36 cellular contexts compared by ENCODE assay signal in the genomic region with DNA sequence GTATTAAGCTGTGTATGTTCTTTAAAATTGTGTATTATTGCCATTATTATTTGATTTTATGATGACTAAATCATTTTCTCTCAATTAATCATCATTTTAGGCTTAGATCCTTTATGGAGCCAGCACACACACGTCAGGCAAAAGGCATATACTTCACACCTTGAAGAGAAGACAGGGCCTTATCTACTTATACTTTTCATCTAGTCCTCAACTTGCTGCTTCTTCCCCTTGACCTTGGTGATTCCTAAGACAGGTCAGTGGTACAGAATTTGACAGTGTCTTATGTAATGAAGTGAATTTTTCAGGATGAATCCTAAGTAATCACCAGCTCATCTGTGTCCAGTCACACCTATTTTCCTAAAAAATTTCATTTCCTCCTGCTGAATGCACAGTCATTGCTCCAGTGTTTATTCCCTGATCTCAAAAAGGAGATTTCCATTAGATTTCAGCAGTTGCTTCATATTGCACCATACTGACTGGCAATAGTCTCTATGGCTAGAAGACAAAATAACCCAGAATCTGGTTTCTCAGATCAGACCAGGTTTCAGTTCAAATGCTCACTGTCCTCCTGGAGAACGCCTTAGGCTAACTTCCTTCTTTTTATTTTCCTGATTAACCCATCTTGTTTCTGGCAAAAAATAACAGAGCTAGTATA.
"Had no signal": no experiment of that assay in that cellular context is flagged by ENCODE, and none has a peak within 500 bp of the region (broad histone marks: within the 10 kb centered on the region; RNA-seq: fewer than 3 reads in every experiment).

No MANE protein-coding gene starts in this region.

- FAIRE-seq: endometrium, endothelial cell of umbilical vein, frontal cortex had no signal

- H3K36me3 ChIP-seq: adrenal gland, breast epithelium, WERI-Rb-1 had no signal

- ATAC-seq: activated CD4-positive, CD25-positive, alpha-beta regulatory T cell treated with anti-CD3 and anti-CD28 coated beads, Interleukin-2, amount 50 U/mL, for 24 hours; activated CD8-positive, alpha-beta memory T cell treated with anti-CD3 and anti-CD28 coated beads, Interleukin-2, amount 10 ng/mL, durations not matched to agents 7 days and 5 days; activated CD8-positive, alpha-beta T cell treated with anti-CD3 and anti-CD28 coated beads, Interleukin-2, amount 10 ng/mL, durations not matched to agents 7 days and 5 days; activated naive CD8-positive, alpha-beta T cell treated with anti-CD3 and anti-CD28 coated beads, Interleukin-2, amount 50 U/mL, for 24 hours; esophagus mucosa; T-helper 17 cell had no signal

- H3K36me3 Mint-ChIP-seq: activated CD4-positive, alpha-beta memory T cell treated with anti-CD3 and anti-CD28 coated beads for 36 hours; activated CD8-positive, alpha-beta memory T cell treated with anti-CD3 and anti-CD28 coated beads, Interleukin-2, amount 10 ng/mL, durations not matched to agents 7 days and 5 days; activated naive CD4-positive, alpha-beta T cell treated with anti-CD3 and anti-CD28 coated beads, Interleukin-2, amount 50 U/mL, for 24 hours; activated naive CD8-positive, alpha-beta T cell treated with anti-CD3 and anti-CD28 coated beads for 36 hours; brain had no signal

- H3K4me3 ChIP-seq: adrenal gland, breast epithelium had no signal

- H3K27ac ChIP-seq: adrenal gland, breast epithelium, WERI-Rb-1 had no signal

- H3K27me3 Mint-ChIP-seq: activated B cell treated with CpG ODN at 0.5 μM for 24 hours; activated CD4-positive, alpha-beta memory T cell treated with anti-CD3 and anti-CD28 coated beads for 36 hours; activated CD4-positive, alpha-beta T cell treated with anti-CD3 and anti-CD28 coated beads, Interleukin-2, amount 10 ng/mL, durations not matched to agents 24 days and 14 days; activated CD8-positive, alpha-beta memory T cell treated with anti-CD3 and anti-CD28 coated beads, Interleukin-2, amount 10 ng/mL, durations not matched to agents 7 days and 5 days; activated naive CD4-positive, alpha-beta T cell treated with anti-CD3 and anti-CD28 coated beads, Interleukin-2, amount 50 U/mL, for 24 hours; activated naive CD8-positive, alpha-beta T cell treated with anti-CD3 and anti-CD28 coated beads for 36 hours; activated naive CD8-positive, alpha-beta T cell treated with anti-CD3 and anti-CD28 coated beads, Interleukin-2, amount 50 U/mL, for 24 hours; brain; central memory CD8-positive, alpha-beta T cell; T-helper 17 cell had no signal

- H3K27ac Mint-ChIP-seq: activated B cell treated with CpG ODN at 0.5 μM for 24 hours; activated CD4-positive, alpha-beta memory T cell treated with anti-CD3 and anti-CD28 coated beads for 36 hours; activated CD4-positive, alpha-beta T cell treated with anti-CD3 and anti-CD28 coated beads, Interleukin-2, amount 10 ng/mL, durations not matched to agents 24 days and 14 days; activated CD8-positive, alpha-beta memory T cell treated with anti-CD3 and anti-CD28 coated beads, Interleukin-2, amount 10 ng/mL, durations not matched to agents 7 days and 5 days; activated CD8-positive, alpha-beta T cell treated with anti-CD3 and anti-CD28 coated beads, Interleukin-2, amount 10 ng/mL, durations not matched to agents 7 days and 5 days; activated naive CD4-positive, alpha-beta T cell treated with anti-CD3 and anti-CD28 coated beads for 36 hours; activated naive CD4-positive, alpha-beta T cell treated with anti-CD3 and anti-CD28 coated beads, Interleukin-2, amount 50 U/mL, for 24 hours; activated naive CD8-positive, alpha-beta T cell treated with anti-CD3 and anti-CD28 coated beads for 36 hours; activated naive CD8-positive, alpha-beta T cell treated with anti-CD3 and anti-CD28 coated beads, Interleukin-2, amount 50 U/mL, for 24 hours; activated T-helper 1 cell treated with anti-CD3 and anti-CD28 coated beads, Interleukin-12 subunit alpha, Interleukin-12 subunit beta, Interleukin-2, Interleukin-4 antibody, amounts not matched to agents 30 ng/mL and 10 ng/mL and 1 ng/mL, durations not matched to agents 14 hours and 24 hours and 36 hours; activated T-helper 2 cell treated with anti-CD3 and anti-CD28 coated beads, Interferon-gamma antibody, Interleukin-2, Interleukin-4, amounts not matched to agents 10 μg/mL and 5 μg/mL and 100 μg/mL, durations not matched to agents 14 hours and 24 hours and 36 hours; T-helper 17 cell; T-helper 2 cell treated with Interferon-gamma antibody and Interleukin-4, amounts not matched to agents 5 μg/mL and 100 μg/mL, for 36 hours had no signal

- H3K9me3 ChIP-seq: adrenal gland, breast epithelium had no signal

- H3K9me3 Mint-ChIP-seq: activated B cell treated with CpG ODN at 0.5 μM for 24 hours; activated CD4-positive, alpha-beta T cell treated with anti-CD3 and anti-CD28 coated beads, Interleukin-2, amount 10 ng/mL, durations not matched to agents 24 days and 14 days; activated naive CD4-positive, alpha-beta T cell treated with anti-CD3 and anti-CD28 coated beads for 36 hours; activated naive CD4-positive, alpha-beta T cell treated with anti-CD3 and anti-CD28 coated beads, Interleukin-2, amount 50 U/mL, for 24 hours; activated T-helper 1 cell treated with anti-CD3 and anti-CD28 coated beads, Interleukin-12 subunit alpha, Interleukin-12 subunit beta, Interleukin-2, Interleukin-4 antibody, amounts not matched to agents 30 ng/mL and 10 ng/mL and 1 ng/mL, durations not matched to agents 14 hours and 24 hours and 36 hours; activated T-helper 2 cell treated with anti-CD3 and anti-CD28 coated beads, Interferon-gamma antibody, Interleukin-2, Interleukin-4, amounts not matched to agents 10 μg/mL and 5 μg/mL and 100 μg/mL, durations not matched to agents 14 hours and 24 hours and 36 hours; brain; central memory CD8-positive, alpha-beta T cell; T-helper 2 cell treated with Interferon-gamma antibody and Interleukin-4, amounts not matched to agents 5 μg/mL and 100 μg/mL, for 36 hours had no signal

- H3K4me3 Mint-ChIP-seq: activated B cell treated with CpG ODN at 0.5 μM for 24 hours; activated CD4-positive, alpha-beta memory T cell treated with anti-CD3 and anti-CD28 coated beads for 36 hours; activated CD4-positive, alpha-beta T cell treated with anti-CD3 and anti-CD28 coated beads, Interleukin-2, amount 10 ng/mL, durations not matched to agents 24 days and 14 days; activated CD8-positive, alpha-beta memory T cell treated with anti-CD3 and anti-CD28 coated beads, Interleukin-2, amount 10 ng/mL, durations not matched to agents 7 days and 5 days; activated CD8-positive, alpha-beta T cell treated with anti-CD3 and anti-CD28 coated beads, Interleukin-2, amount 10 ng/mL, durations not matched to agents 7 days and 5 days; activated naive CD4-positive, alpha-beta T cell treated with anti-CD3 and anti-CD28 coated beads for 36 hours; activated naive CD4-positive, alpha-beta T cell treated with anti-CD3 and anti-CD28 coated beads, Interleukin-2, amount 50 U/mL, for 24 hours; activated naive CD8-positive, alpha-beta T cell treated with anti-CD3 and anti-CD28 coated beads for 36 hours; activated naive CD8-positive, alpha-beta T cell treated with anti-CD3 and anti-CD28 coated beads, Interleukin-2, amount 50 U/mL, for 24 hours; activated T-helper 1 cell treated with anti-CD3 and anti-CD28 coated beads, Interleukin-12 subunit alpha, Interleukin-12 subunit beta, Interleukin-2, Interleukin-4 antibody, amounts not matched to agents 30 ng/mL and 10 ng/mL and 1 ng/mL, durations not matched to agents 14 hours and 24 hours and 36 hours; brain; central memory CD8-positive, alpha-beta T cell; T-helper 17 cell; T-helper 2 cell treated with Interferon-gamma antibody and Interleukin-4, amounts not matched to agents 5 μg/mL and 100 μg/mL, for 36 hours had no signal

- H3K4me1 ChIP-seq: adrenal gland, breast epithelium had no signal

- H3K4me1 Mint-ChIP-seq: activated B cell treated with CpG ODN at 0.5 μM for 24 hours; activated CD4-positive, alpha-beta T cell treated with anti-CD3 and anti-CD28 coated beads, Interleukin-2, amount 10 ng/mL, durations not matched to agents 24 days and 14 days; activated CD8-positive, alpha-beta memory T cell treated with anti-CD3 and anti-CD28 coated beads, Interleukin-2, amount 10 ng/mL, durations not matched to agents 7 days and 5 days; activated naive CD4-positive, alpha-beta T cell treated with anti-CD3 and anti-CD28 coated beads, Interleukin-2, amount 50 U/mL, for 24 hours; activated naive CD8-positive, alpha-beta T cell treated with anti-CD3 and anti-CD28 coated beads for 36 hours; activated naive CD8-positive, alpha-beta T cell treated with anti-CD3 and anti-CD28 coated beads, Interleukin-2, amount 50 U/mL, for 24 hours; brain; central memory CD8-positive, alpha-beta T cell; T-helper 17 cell had no signal

- H3K27me3 ChIP-seq: adrenal gland, breast epithelium had no signal

- DNase-seq: activated B cell treated with CpG ODN at 0.5 μM for 24 hours; activated CD4-positive, alpha-beta memory T cell treated with anti-CD3 and anti-CD28 coated beads for 36 hours; activated CD4-positive, alpha-beta T cell treated with anti-CD3 and anti-CD28 coated beads, Interleukin-2, amount 10 ng/mL, durations not matched to agents 24 days and 14 days; activated CD8-positive, alpha-beta memory T cell treated with anti-CD3 and anti-CD28 coated beads, Interleukin-2, amount 10 ng/mL, durations not matched to agents 7 days and 5 days; activated CD8-positive, alpha-beta memory T cell treated with anti-CD3 and anti-CD28 coated beads, Interleukin-2, amount 50 U/mL, for 4 hours; activated CD8-positive, alpha-beta T cell treated with anti-CD3 and anti-CD28 coated beads, Interleukin-2, amount 10 ng/mL, durations not matched to agents 7 days and 5 days; activated effector memory CD4-positive, alpha-beta T cell treated with anti-CD3 and anti-CD28 coated beads, Interleukin-2, amount 50 U/mL, for 16 hours; activated naive CD4-positive, alpha-beta T cell treated with anti-CD3 and anti-CD28 coated beads for 36 hours; activated naive CD8-positive, alpha-beta T cell treated with anti-CD3 and anti-CD28 coated beads for 36 hours; activated naive CD8-positive, alpha-beta T cell treated with anti-CD3 and anti-CD28 coated beads, Interleukin-2, amount 50 U/mL, for 24 hours; activated T-cell treated with anti-CD3 and anti-CD28 coated beads, Interleukin-2, amount 50 U/mL, for 1 hour; activated T-cell treated with anti-CD3 and anti-CD28 coated beads, Interleukin-2, amount 50 U/mL, for 48 hours; adrenal gland; amygdala; aorta; cortex of kidney; dermis blood vessel endothelial cell; effector CD8-positive, alpha-beta T cell; foreskin fibroblast; head of caudate nucleus; T-helper 1 cell; T-helper 17 cell; T1000; WERI-Rb-1 had no signal
